ENCODE assay signal across 10 cellular contexts in genomic region chr20:35870541-35871307, GRCh38.
A peak's percentile ranks its signal among the peaks of the same experiment; 100 is the strongest.
DNase-seq lines count a peak whose midpoint lies in the region; ATAC-seq and TF ChIP-seq lines count a peak whose summit lies in the region.
"Had no signal": no experiment of that assay in that cellular context is flagged by ENCODE, and none has a peak within 500 bp of the region (broad histone marks: within the 10 kb centered on the region; RNA-seq: fewer than 3 reads in every experiment).

No MANE protein-coding gene starts in this region.

- H2BK120ac ChIP-seq in neuronal stem cell (ENCODE audit: low read depth, low read length), result no peak overlapping the region

- H3K36me3 ChIP-seq in GM23338 (ENCODE audit: insufficient read depth) (no peaks in the 10 kb centered on the region), smooth muscle cell (ENCODE audit: low read depth) (no peaks in the 10 kb centered on the region), neuronal stem cell (replicated peaks in 1 of 2; ENCODE audit: control insufficient read depth in 2 of 2, insufficient read depth in 2 of 2, low read length in 2 of 2) (peaks cover 3 to 68% of the 10 kb centered on the region in 2 donors)

- no peak overlapping the region for H2BK5ac ChIP-seq in neuronal stem cell (ENCODE audit: low read length)

- H3K9me3 ChIP-seq in smooth muscle cell (replicated peaks; ENCODE audit: low read depth) (no peaks in the 10 kb centered on the region), neuronal stem cell (replicated peaks in 1 of 2; ENCODE audit: control insufficient read depth in 2 of 2, insufficient read depth in 1 of 2, low read depth in 1 of 2, low read length in 2 of 2) (no peaks in the 10 kb centered on the region)

- TF ChIP-seq CTCF in GM23338 (conservative IDR thresholded peaks at IDR 0.05; ENCODE audit: low read depth in 2 of 2) (no peak), VCaP (conservative IDR thresholded peaks at IDR 0.05) (no peak), fibroblast of mammary gland (conservative IDR thresholded peaks at IDR 0.05; ENCODE audit: control insufficient read depth, insufficient read depth, low read depth, low read length) (no peak), smooth muscle cell (IDR thresholded peaks at IDR 0.05; ENCODE audit: borderline replicate concordance, insufficient read depth, poor library complexity, severe bottlenecking) (no peak)

- no peak overlapping the region for H3K4ac ChIP-seq in neuronal stem cell (ENCODE audit: low read length)

- H3K18ac ChIP-seq in neuronal stem cell (ENCODE audit: low read length), result no peak overlapping the region

- no peak overlapping the region for H2BK12ac ChIP-seq in neuronal stem cell (ENCODE audit: low read length)

- no peak for DNase-seq in GM23338 (ENCODE audit: low spot score)
- DNase-seq in fibroblast of mammary gland (ENCODE audit: low read depth), result peak; percentile 24
- no peak for DNase-seq in smooth muscle cell (lab: John Stamatoyannopoulos, UW; ENCODE audit: unreplicated experiment)
- no peak for DNase-seq in neuronal stem cell (ENCODE audit: low spot score)
- DNase-seq: activated gamma-delta T cell treated with Interleukin-2 at 50 U/mL for 16 hours, NCI-H1092 had no signal

- H3K36me3 Mint-ChIP-seq in GM23338 (ENCODE audit: low read depth), result peaks cover 5% of the 10 kb centered on the region; the same call in 1 of the 3 replicates

- no peak overlapping the region for H3K23ac ChIP-seq in neuronal stem cell (ENCODE audit: low read depth, low read length, poor library complexity)

- H3K4me1 ChIP-seq in GM23338 (ENCODE audit: insufficient read depth) (0 out of 2 replicates have a peak, but pooled peaks cover 5% of the 10 kb centered on the region), smooth muscle cell (ENCODE audit: low read depth) (peaks cover 11% of the 10 kb centered on the region), neuronal stem cell (ENCODE audit: control insufficient read depth in 2 of 2, insufficient read depth in 1 of 2, low read depth in 1 of 2, low read length in 2 of 2) (peaks cover 2 to 3% of the 10 kb centered on the region in 2 donors)

- peaks cover 4% of the 10 kb centered on the region; the same call in 2 of the 3 replicates for H3K4me1 Mint-ChIP-seq in GM23338

- H3K4me3 ChIP-seq in GM23338 (no peak overlapping the region), fibroblast of mammary gland (ENCODE audit: control insufficient read depth, low read depth, low read length) (no peak overlapping the region), smooth muscle cell (no peak overlapping the region), neuronal stem cell (ENCODE audit: low read length in 2 of 2) (no peak overlapping the region)

- H2AK5ac ChIP-seq in neuronal stem cell (ENCODE audit: low read depth, low read length), result no peak overlapping the region

- no peaks in the 10 kb centered on the region for H4K20me1 ChIP-seq in GM23338 (replicated peaks; ENCODE audit: insufficient read depth)
- H4K20me1 ChIP-seq in smooth muscle cell (ENCODE audit: low read depth), result no peaks in the 10 kb centered on the region

- peaks cover 1% of the 10 kb centered on the region for H3K27me3 Mint-ChIP-seq in GM23338 (ENCODE audit: insufficient read depth, low read depth, poor library complexity)

- H3K14ac ChIP-seq in neuronal stem cell (ENCODE audit: low read length), result no peak overlapping the region

- no peaks in the 10 kb centered on the region for H3K79me1 ChIP-seq in neuronal stem cell (ENCODE audit: low read depth, low read length)

- no peaks in the 10 kb centered on the region for H3K27me3 ChIP-seq in GM23338 (ENCODE audit: insufficient read depth)
- no peaks in the 10 kb centered on the region for H3K27me3 ChIP-seq in smooth muscle cell (ENCODE audit: low read depth)
- no peaks in the 10 kb centered on the region for H3K27me3 ChIP-seq in neuronal stem cell (ENCODE audit: control insufficient read depth in 3 of 3, insufficient read depth in 3 of 3, low read depth in 1 of 3, low read length in 3 of 3)

- H3K79me2 ChIP-seq in GM23338 (replicated peaks; ENCODE audit: insufficient read depth), result no peaks in the 10 kb centered on the region; the same call in 1 of the 2 replicates
- H3K79me2 ChIP-seq in smooth muscle cell (ENCODE audit: low read depth), result peaks cover 13% of the 10 kb centered on the region

- no peaks in the 10 kb centered on the region for H3K9me3 Mint-ChIP-seq in GM23338

- H3K9me2 ChIP-seq in GM23338 (ENCODE audit: insufficient read depth), result no peaks in the 10 kb centered on the region

- H3F3A ChIP-seq in GM23338 (replicated peaks; ENCODE audit: low read depth) (no peaks in the 10 kb centered on the region), smooth muscle cell (ENCODE audit: low read depth) (peaks cover 23% of the 10 kb centered on the region)

- H3K4me2 ChIP-seq in GM23338 (no peak overlapping the region), smooth muscle cell (no peak overlapping the region), neuronal stem cell (ENCODE audit: insufficient read depth, low read length, poor library complexity, severe bottlenecking) (no peak overlapping the region)

- no peak overlapping the region for H4K91ac ChIP-seq in neuronal stem cell (ENCODE audit: low read depth, low read length, poor library complexity)

- ATAC-seq in GM23338, result no peak
- no peak for ATAC-seq in HG02763 (IDR thresholded peaks at IDR 0.05; ENCODE audit: unreplicated experiment)
- no peak for ATAC-seq in HG03460 (IDR thresholded peaks at IDR 0.05; ENCODE audit: unreplicated experiment)
- ATAC-seq in HG03045 (IDR thresholded peaks at IDR 0.05; ENCODE audit: unreplicated experiment), result no peak

- no peak overlapping the region for H3K4me3 Mint-ChIP-seq in GM23338

- H3K9ac ChIP-seq in smooth muscle cell (ENCODE audit: low read depth), result no peak overlapping the region
- H3K9ac ChIP-seq in neuronal stem cell (ENCODE audit: low read depth, low read length, poor library complexity), result no peak overlapping the region

- H4K8ac ChIP-seq in neuronal stem cell (ENCODE audit: low read depth, low read length), result no peak overlapping the region

- H2AFZ ChIP-seq in GM23338 (no peak overlapping the region), smooth muscle cell (ENCODE audit: low read depth) (no peak overlapping the region), neuronal stem cell (ENCODE audit: low read length) (no peak overlapping the region)

- 0 out of 2 replicates have a peak overlapping the region, but pooled peaks have one; percentile 72 for H3K27ac ChIP-seq in GM23338 (ENCODE audit: low read depth)
- H3K27ac ChIP-seq in VCaP, result peak overlapping the region; percentile 60
- peak overlapping the region; percentile 8 for H3K27ac ChIP-seq in smooth muscle cell (ENCODE audit: low read depth)
- no peak overlapping the region for H3K27ac ChIP-seq in neuronal stem cell (replicated peaks; ENCODE audit: low read length)

- H2BK15ac ChIP-seq in neuronal stem cell (ENCODE audit: low read length), result no peak overlapping the region

- no peak overlapping the region for H3K27ac Mint-ChIP-seq in GM23338

- WGBS in smooth muscle cell (ENCODE audit: low lambda C conversion rate), result 76% methylated on average over 7 of the region's 7 CpGs
- no CpG with 5 or more reads among the region's 7 CpGs for WGBS in neuronal stem cell (ENCODE audit: extremely low coverage in 2 of 2, insufficient read length in 2 of 2, insufficient replicate concordance in 1 of 2), 2 donors

TF ChIP-seq in GM23338, 12 proteins besides CTCF, POLR2A, EP300 and RAD21 (continues in another document):
- TF ChIP-seq STAT1 (IDR thresholded peaks at IDR 0.05; ENCODE audit: unreplicated experiment), result no peak
- TF ChIP-seq ZNF331 (CRISPR knock-in tag; IDR thresholded peaks at IDR 0.05; ENCODE audit: low read depth), result no peak
- TF ChIP-seq ZNF114 (CRISPR knock-in tag; IDR thresholded peaks at IDR 0.05), result no peak
- no peak for TF ChIP-seq JUNB (IDR thresholded peaks at IDR 0.05; ENCODE audit: unreplicated experiment)
- TF ChIP-seq EZH2 (IDR thresholded peaks at IDR 0.05; ENCODE audit: low read depth, unreplicated experiment), result no peak
- TF ChIP-seq REST (IDR thresholded peaks at IDR 0.05; ENCODE audit: unreplicated experiment), result no peak
